Comparison of ENCODE assay signal across 8 cellular contexts in genomic region chr19:41327076-41327475, GRCh38. TPM values are rescaled to one million over a fixed set of nuclear protein-coding genes. Genes with fewer than 3 reads are reported as not detected.
A peak's percentile ranks its signal among the peaks of the same experiment; 100 is the strongest.
DNase-seq lines count a peak whose midpoint lies in the region; ATAC-seq and TF ChIP-seq lines count a peak whose summit lies in the region.

No MANE protein-coding gene starts in this region.

- DNase-seq in T-helper 1 cell (no peak), T-cell (peak in 5 of 34 experiments; percentile 16 to 40 (median 29)), foreskin keratinocyte (no peak), stomach (no peak), SJCRH30 (no peak), NCI-H187 treated with DMSO at 0.1 percent for 48 hours (lab: John Stamatoyannopoulos, UW) (no peak)

- no peaks in the 10 kb centered on the region for H3K9me3 Mint-ChIP-seq in T-helper 1 cell treated with Interleukin-12 subunit alpha and Interleukin-12 subunit beta and Interleukin-4 antibody, amounts not matched to agents 30 μg/mL and 1 μg/mL, for 36 hours
- H3K9me3 Mint-ChIP-seq in T-cell: no peaks in the 10 kb centered on the region

- CTCF ChIA-PET in T-cell (lab: Charles Lee): interaction anchor here in 1 of 2 donors (0.6 to 2.1 kb wide), 4 partner anchors 19 to 1493 kb away, joined by 3 to 7 read pairs (median 5); partner anchors contain the start of gene DYRK1B

- H3K4me3 ChIP-seq in stomach: peak overlapping the region; percentile 29 to 44 (median 34)
- H3K4me3 ChIP-seq in SJCRH30: no peak overlapping the region

- H3K27me3 Mint-ChIP-seq in T-helper 1 cell treated with Interleukin-12 subunit alpha and Interleukin-12 subunit beta and Interleukin-4 antibody, amounts not matched to agents 30 μg/mL and 1 μg/mL, for 36 hours (ENCODE audit: low read depth): no peaks in the 10 kb centered on the region
- no peaks in the 10 kb centered on the region for H3K27me3 Mint-ChIP-seq in T-cell

- peak in 3 of 4 experiments; percentile 8 to 13 (median 10) for ATAC-seq in T-cell (replicated peaks in 1 of 4)
- ATAC-seq in foreskin keratinocyte: no peak
- no peak for ATAC-seq in HG02759 (IDR thresholded peaks at IDR 0.05; ENCODE audit: unreplicated experiment)

- peaks cover 52% of the 10 kb centered on the region for H3K4me1 Mint-ChIP-seq in T-helper 1 cell treated with Interleukin-12 subunit alpha and Interleukin-12 subunit beta and Interleukin-4 antibody, amounts not matched to agents 30 μg/mL and 1 μg/mL, for 36 hours (ENCODE audit: low read depth)
- peaks cover 57 to 76% (median 68%) of the 10 kb centered on the region in 3 donors for H3K4me1 Mint-ChIP-seq in T-cell

- TF ChIP-seq POLR2A in stomach (IDR thresholded peaks at IDR 0.05): no peak

- peaks cover 49% of the 10 kb centered on the region for H3K36me3 Mint-ChIP-seq in T-helper 1 cell treated with Interleukin-12 subunit alpha and Interleukin-12 subunit beta and Interleukin-4 antibody, amounts not matched to agents 30 μg/mL and 1 μg/mL, for 36 hours (ENCODE audit: low read depth)
- peaks cover 27% of the 10 kb centered on the region for H3K36me3 Mint-ChIP-seq in T-cell

- no peak for TF ChIP-seq CTCF in foreskin keratinocyte (conservative IDR thresholded peaks at IDR 0.05)
- no peak for TF ChIP-seq CTCF in stomach (IDR thresholded peaks at IDR 0.05)

- peak overlapping the region; percentile 89 for H3K27ac Mint-ChIP-seq in T-helper 1 cell treated with Interleukin-12 subunit alpha and Interleukin-12 subunit beta and Interleukin-4 antibody, amounts not matched to agents 30 μg/mL and 1 μg/mL, for 36 hours
- peak overlapping the region; percentile 91 to 93 for H3K27ac Mint-ChIP-seq in T-cell

- POLR2A ChIA-PET in T-cell (lab: Charles Lee): interaction anchor here (0.8 to 1.6 kb wide), 10 partner anchors 14 to 205 kb away, joined by 3 to 28 read pairs (median 4); partner anchors contain the start of genes B9D2 (in 1 of the 2) and TGFB1 (in 1 of the 2)

- TF ChIP-seq EP300 in stomach (IDR thresholded peaks at IDR 0.05): no peak

- H3K27me3 ChIP-seq in foreskin keratinocyte (no peaks in the 10 kb centered on the region), stomach (no peaks in the 10 kb centered on the region), SJCRH30 (no peaks in the 10 kb centered on the region)

- H3K4me1 ChIP-seq in foreskin keratinocyte: peaks cover 12% of the 10 kb centered on the region
- H3K4me1 ChIP-seq in stomach: peaks cover 72 to 95% (median 80%) of the 10 kb centered on the region in 4 donors
- peaks cover 31% of the 10 kb centered on the region for H3K4me1 ChIP-seq in SJCRH30

- H3K4me3 Mint-ChIP-seq in T-helper 1 cell treated with Interleukin-12 subunit alpha and Interleukin-12 subunit beta and Interleukin-4 antibody, amounts not matched to agents 30 μg/mL and 1 μg/mL, for 36 hours: peak overlapping the region; percentile 65
- peak overlapping the region; percentile 44 to 74 (median 58) for H3K4me3 Mint-ChIP-seq in T-cell

- peak overlapping the region; percentile 55 for H3K27ac ChIP-seq in foreskin keratinocyte
- peak overlapping the region; percentile 47 to 91 (median 87) for H3K27ac ChIP-seq in stomach
- no peak overlapping the region for H3K27ac ChIP-seq in SJCRH30

- WGBS in stomach, 5 donors: 17 to 50% (median 28%) methylated on average over 9 of the region's 9 CpGs

- no peaks in the 10 kb centered on the region for H3K9me3 ChIP-seq in stomach
- H3K9me3 ChIP-seq in SJCRH30 (replicated peaks): no peaks in the 10 kb centered on the region

- peaks cover 16 to 47% (median 40%) of the 10 kb centered on the region in 4 donors for H3K36me3 ChIP-seq in stomach
- H3K36me3 ChIP-seq in SJCRH30: peaks cover 11% of the 10 kb centered on the region

- intact Hi-C loops in stomach (cut with DNase I; ENCODE audit: low total_unique reads): no loop called here

RNA-seq across cellular contexts. Expression of gene CCDC97, which starts 17.1 kb away (rescaled TPM):
- total RNA-seq in T-cell (10 to 100 TPM; 38.9 to 61.5 (median 55.1) TPM), foreskin keratinocyte (10.5 and 11.9 TPM in 2 replicates), stomach (10 to 100 TPM in 3 of 5 donors, 1 to 10 TPM in 2; 2.2 to 62.6 (median 19.7) TPM)
- polyA plus RNA-seq in foreskin keratinocyte (13.5 and 14.5 TPM in 2 replicates), stomach (10 to 100 TPM in 2 of 3 donors, 1 to 10 TPM in 1; 9.8 to 13.7 (median 13.0) TPM)
- 19.6 and 20.0 TPM in 2 replicates for total RNA-seq in SJCRH30 (2014; rRNA removed; shearing (Covaris generic))

RNA-seq across cellular contexts. Expression of gene TGFB1, which starts 26.6 kb away (rescaled TPM):
- 100 to 1,000 TPM; 170 to 412 (median 206) TPM for total RNA-seq in T-cell
- 26.8 and 26.9 TPM in 2 replicates for total RNA-seq in foreskin keratinocyte
- polyA plus RNA-seq in foreskin keratinocyte: 51.3 and 52.5 TPM in 2 replicates
- total RNA-seq in stomach: 10 to 100 TPM in 3 of 5 donors, 1 to 10 TPM in 2; 1.3 to 54.3 (median 13.6) TPM
- 10 to 100 TPM; 10.2 to 15.6 (median 15.4) TPM for polyA plus RNA-seq in stomach
- 11.0 and 12.7 TPM in 2 replicates for total RNA-seq in SJCRH30 (2014; rRNA removed; shearing (Covaris generic))

RNA-seq across cellular contexts. Expression of gene B9D2, which starts 36.9 kb away (rescaled TPM):
- 10 to 100 TPM; 15.3 to 27.9 (median 16.4) TPM for total RNA-seq in T-cell
- total RNA-seq in foreskin keratinocyte: 4.4 and 5.8 TPM in 2 replicates
- 6.7 and 8.5 TPM in 2 replicates for polyA plus RNA-seq in foreskin keratinocyte
- total RNA-seq in stomach: 10 to 100 TPM in 1 of 5 donors, 1 to 10 TPM in 2, under 1 TPM in 1, not detected in 1; 0.58 to 20.3 (median 5.3) TPM
- polyA plus RNA-seq in stomach: 10 to 100 TPM in 2 of 3 donors, 1 to 10 TPM in 1; 9.2 to 17.4 (median 10.7) TPM
- 2.8 and 2.9 TPM in 2 replicates for total RNA-seq in SJCRH30 (2014; rRNA removed; shearing (Covaris generic))

RNA-seq across cellular contexts. Expression of gene TMEM91, which starts 49.3 kb away (rescaled TPM):
- total RNA-seq in T-cell (10 to 100 TPM in 3 of 5 donors, 1 to 10 TPM in 2; 9.9 to 14.7 (median 13.2) TPM), foreskin keratinocyte (3.2 and 4.0 TPM in 2 replicates), stomach (10 to 100 TPM in 2 of 5 donors, 1 to 10 TPM in 3; 2.3 to 76.3 (median 8.2) TPM)
- polyA plus RNA-seq in foreskin keratinocyte (3.8 and 4.9 TPM in 2 replicates), stomach (10 to 100 TPM; 14.8 to 33.9 (median 22.4) TPM)
- total RNA-seq in SJCRH30 (2014; rRNA removed; shearing (Covaris generic)): 1.6 and 1.7 TPM in 2 replicates

Comparison
In these comparisons a context has a peak if more than half of its experiments do, and no peak if none do; other contexts are left out.
1. ATAC-seq: peak in T-cell (3 of 4); none in foreskin keratinocyte (single experiment) and HG02759 (single experiment).